In genomic region chr7:99408347-99409191, GRCh38 we compare ENCODE assay signal across 8 cellular contexts. TPM values are rescaled to one million over a fixed set of nuclear protein-coding genes. Genes with fewer than 3 reads are reported as not detected.
DNase-seq lines count a peak whose midpoint lies in the region; ATAC-seq, FAIRE-seq and TF ChIP-seq lines count a peak whose summit lies in the region.

TSS of gene BUD31 (plus strand) at chr7:99408969. CDS start at chr7:99411093, 2,124 bp downstream.
TSS of gene PDAP1 (minus strand) at chr7:99408597. CDS start at chr7:99408548, 49 bp downstream.

- peaks cover 19% of the 10 kb centered on the region for H3K36me3 ChIP-seq in bronchial epithelial cell (ENCODE audit: control insufficient read depth, insufficient read depth, low read length)

- peak; percentile 95 for DNase-seq in ACHN
- DNase-seq in NCI-H2227 (lab: John Stamatoyannopoulos, UW; ENCODE audit: unreplicated experiment), result peak; percentile 98
- DNase-seq in bronchial epithelial cell (ENCODE audit: low read depth), result peak; percentile 89
- DNase-seq in iPS-NIHi7 (ENCODE audit: extremely low spot score), result peak; percentile 95
- DNase-seq in smooth muscle cell of the brain vasculature (ENCODE audit: low read depth, low spot score), result peak; percentile 90

- H3K27me3 ChIP-seq in bronchial epithelial cell (ENCODE audit: control insufficient read depth, insufficient read depth, low read length), result no peaks in the 10 kb centered on the region

- in situ Hi-C loops in ACHN (cut with HindIII; ENCODE audit: low pct_ligation_motif_present, low pct_unique_long_range_greater_than_20kb, low sequenced_read_pairs), result no loop called here

- ATAC-seq in GM18873 (IDR thresholded peaks at IDR 0.05; ENCODE audit: low FRiP score, unreplicated experiment), result peak; percentile 70
- peak; percentile 63 for ATAC-seq in HG03139 (IDR thresholded peaks at IDR 0.05; ENCODE audit: unreplicated experiment)

- no peak for FAIRE-seq in bronchial epithelial cell (lab: Jason Lieb, UNC)

- TF ChIP-seq CTCF in WI38 (IDR thresholded peaks at IDR 0.05; ENCODE audit: low read depth, low read length), result no peak
- peak; percentile 9 for TF ChIP-seq CTCF in bronchial epithelial cell (IDR thresholded peaks at IDR 0.05; ENCODE audit: insufficient read depth, low read length, severe bottlenecking)

- H3K4me3 ChIP-seq in WI38 (ENCODE audit: low read depth, low read length) (peak within 1 kb of the TSS; percentile 93), bronchial epithelial cell (ENCODE audit: low read depth, low read length) (peak within 1 kb of the TSS; percentile 84)

RNA-seq across cellular contexts. Expression of gene BUD31, which starts in this region (rescaled TPM):
- 121 and 232 TPM in 2 replicates for total RNA-seq in bronchial epithelial cell

RNA-seq across cellular contexts. Expression of gene PDAP1, which starts in this region (rescaled TPM):
- total RNA-seq in bronchial epithelial cell, result 38.2 and 45.1 TPM in 2 replicates

Comparison
In these comparisons a context has a peak if more than half of its experiments do, and no peak if none do; other contexts are left out.
1. Peak in every context shown above with its lines: DNase-seq, ATAC-seq and H3K4me3 ChIP-seq.